8 cellular contexts compared by ENCODE assay signal in the genomic region with DNA sequence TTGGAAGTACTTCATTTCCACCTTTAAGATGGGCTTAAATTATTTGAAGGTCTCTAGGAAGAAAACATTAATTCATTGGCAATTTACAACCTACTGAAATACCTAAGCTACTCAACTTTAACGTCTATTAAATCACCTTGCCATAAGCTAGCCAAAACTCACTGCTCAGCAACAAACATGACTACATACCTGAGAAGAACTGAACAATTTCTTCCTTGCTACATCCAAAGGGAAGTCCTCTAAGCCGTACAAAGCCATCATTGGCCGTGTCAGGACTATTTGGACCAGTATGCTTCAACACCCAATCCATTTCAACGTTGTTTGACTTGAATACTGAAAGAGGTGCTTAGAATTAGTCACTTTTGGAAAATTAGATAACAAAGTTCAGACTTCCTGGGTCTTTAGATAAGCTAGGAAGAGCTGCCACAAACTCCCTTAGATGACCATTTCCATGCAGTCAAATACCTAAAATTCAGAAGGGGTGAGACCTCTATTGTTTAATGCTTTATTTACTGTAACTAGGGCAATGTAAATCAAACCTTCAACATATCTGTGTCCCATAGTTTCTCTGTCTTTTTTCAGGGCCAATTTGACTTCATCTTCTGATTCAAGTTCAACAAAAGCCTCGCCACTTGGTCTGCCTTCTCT. TPM values are rescaled to one million over a fixed set of nuclear protein-coding genes. Genes with fewer than 3 reads are reported as not detected.
DNase-seq lines count a peak whose midpoint lies in the region; ATAC-seq and TF ChIP-seq lines count a peak whose summit lies in the region.

No MANE protein-coding gene starts in this region.

- peak overlapping the region; percentile 100 for H3K27ac Mint-ChIP-seq in central memory CD8-positive, alpha-beta T cell (ENCODE audit: low read depth)
- peak overlapping the region; percentile 75 to 99 (median 98) for H3K27ac Mint-ChIP-seq in naive B cell

- H2AFZ ChIP-seq in KMS-11 (ENCODE audit: low read depth): no peak overlapping the region

- peaks cover 83% of the 10 kb centered on the region for H3K36me3 Mint-ChIP-seq in central memory CD8-positive, alpha-beta T cell (ENCODE audit: insufficient read depth)
- peaks cover 51 to 53% of the 10 kb centered on the region in 2 donors for H3K36me3 Mint-ChIP-seq in naive B cell

- H3K4me3 ChIP-seq in AG10803 (ENCODE audit: low read length): peak overlapping the region; percentile 99
- no peak overlapping the region for H3K4me3 ChIP-seq in KMS-11 (IDR thresholded peaks at IDR 0.05; ENCODE audit: insufficient read depth, low read depth, low read length)

- peaks cover 31% of the 10 kb centered on the region; the same call in 1 of the 2 replicates for H3K36me3 ChIP-seq in KMS-11 (ENCODE audit: insufficient read depth)

- peak overlapping the region; percentile 97 for H3K4me3 Mint-ChIP-seq in central memory CD8-positive, alpha-beta T cell
- H3K4me3 Mint-ChIP-seq in naive B cell: peak overlapping the region; percentile 93 to 98 (median 97)

- H3K27ac ChIP-seq in KMS-11: 0 out of 2 replicates have a peak overlapping the region, but pooled peaks have one; percentile 3

- H3K4me1 ChIP-seq in KMS-11 (ENCODE audit: low read depth, poor library complexity, severe bottlenecking): peaks cover 40% of the 10 kb centered on the region

- peaks cover 49% of the 10 kb centered on the region for H4K20me1 ChIP-seq in KMS-11 (ENCODE audit: insufficient read depth)

- ATAC-seq in central memory CD8-positive, alpha-beta T cell (replicated peaks; ENCODE audit: extremely low read depth, poor library complexity, severe bottlenecking): no peak
- no peak for ATAC-seq in naive B cell (ENCODE audit: low read depth in 2 of 2)
- no peak for ATAC-seq in HG03135 (IDR thresholded peaks at IDR 0.05; ENCODE audit: unreplicated experiment)
- ATAC-seq in HG02852 (IDR thresholded peaks at IDR 0.05; ENCODE audit: unreplicated experiment): no peak

- no peaks in the 10 kb centered on the region for H3K9me3 Mint-ChIP-seq in central memory CD8-positive, alpha-beta T cell
- no peaks in the 10 kb centered on the region for H3K9me3 Mint-ChIP-seq in naive B cell

- H3K4me1 Mint-ChIP-seq in central memory CD8-positive, alpha-beta T cell: peaks cover 81% of the 10 kb centered on the region
- peaks cover 51 to 62% (median 61%) of the 10 kb centered on the region in 3 donors for H3K4me1 Mint-ChIP-seq in naive B cell

- peaks cover 70% of the 10 kb centered on the region for H3K79me2 ChIP-seq in KMS-11 (ENCODE audit: insufficient read depth, low read depth)

- no peaks in the 10 kb centered on the region for H3K27me3 Mint-ChIP-seq in central memory CD8-positive, alpha-beta T cell
- no peaks in the 10 kb centered on the region for H3K27me3 Mint-ChIP-seq in naive B cell

- no peak for TF ChIP-seq CTCF in AG10803 (conservative IDR thresholded peaks at IDR 0.05; ENCODE audit: low read length)
- TF ChIP-seq CTCF in KMS-11 (conservative IDR thresholded peaks at IDR 0.05; ENCODE audit: low read depth, low read length): no peak

- H3K4me2 ChIP-seq in KMS-11: peak overlapping the region; percentile 83

- peak overlapping the region; percentile 63; the same call in 1 of the 2 replicates for H3K9ac ChIP-seq in KMS-11

- no peaks in the 10 kb centered on the region for H3K27me3 ChIP-seq in KMS-11 (ENCODE audit: insufficient read depth, low read depth)

- DNase-seq in AG10803 (ENCODE audit: low read depth) (no peak), naive B cell (no peak), NCI-H524 treated with DMSO at 0.1 percent for 48 hours (lab: John Stamatoyannopoulos, UW) (no peak)
- no peak for DNase-seq in central memory CD8-positive, alpha-beta T cell (ENCODE audit: low spot score in 2 of 2)
- DNase-seq in stimulated activated naive CD4-positive, alpha-beta T cell (lab: John Stamatoyannopoulos, UW): no peak

RNA-seq across cellular contexts. Expression of gene HNRNPH1, which starts 2.6 kb away (rescaled TPM):
- 100 to 1,000 TPM in 4 of 6 donors, 10 to 100 TPM in 2; 21.4 to 139 (median 111) TPM for polyA plus RNA-seq in naive B cell (ENCODE audit: low read depth in 6 of 6)
